ENCODE assay signal across 13 cellular contexts in the genomic region with DNA sequence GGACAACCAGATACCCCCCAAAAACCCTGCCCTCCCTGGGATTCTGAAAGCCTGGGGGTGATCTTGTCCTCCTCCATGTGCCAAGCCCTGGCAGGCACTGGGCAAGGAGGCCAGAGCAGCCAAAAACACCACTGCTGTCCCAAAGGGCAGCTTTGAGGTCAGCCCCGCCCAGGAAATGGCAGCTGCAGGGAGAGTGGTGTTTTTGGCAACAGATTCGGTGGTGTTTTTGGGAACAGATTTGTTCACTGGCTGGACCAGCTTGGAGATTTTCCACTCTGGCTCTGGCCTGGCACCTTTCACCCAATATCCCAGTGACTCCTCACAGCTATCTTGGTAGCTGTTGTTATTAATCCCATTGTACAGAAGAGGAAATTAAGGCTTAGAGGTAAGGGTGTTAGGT. TPM values are rescaled to one million over a fixed set of nuclear protein-coding genes. Genes with fewer than 3 reads are reported as not detected.
DNase-seq lines count a peak whose midpoint lies in the region; ATAC-seq and TF ChIP-seq lines count a peak whose summit lies in the region.
"Had no signal": no experiment of that assay in that cellular context is flagged by ENCODE, and none has a peak within 500 bp of the region (broad histone marks: within the 10 kb centered on the region; RNA-seq: fewer than 3 reads in every experiment).

No MANE protein-coding gene starts in this region.

- H3K36me3 ChIP-seq in BLaER1 = peaks cover 67% of the 10 kb centered on the region
- peaks cover 0 to 2% of the 10 kb centered on the region in 2 experiments for H3K36me3 ChIP-seq in trophoblast cell (ENCODE audit: control insufficient read depth in 1 of 2, insufficient read depth in 2 of 2, low read length in 2 of 2)
- H3K36me3 ChIP-seq: vagina had no signal

- no CpG with 5 or more reads among the region's 2 CpGs for WGBS in trophoblast cell (ENCODE audit: extremely low coverage, insufficient coverage, insufficient read length)

- H3K79me1 ChIP-seq in trophoblast cell (ENCODE audit: low read length) = no peaks in the 10 kb centered on the region

- H3K9ac ChIP-seq in BLaER1 = peak overlapping the region; percentile 57; the same call in 1 of the 2 replicates
- H3K9ac ChIP-seq in trophoblast cell (ENCODE audit: low read length) = no peak overlapping the region

- no peak overlapping the region for H2BK5ac ChIP-seq in trophoblast cell (ENCODE audit: low read depth, low read length, poor library complexity)

- no peak overlapping the region for H4K8ac ChIP-seq in trophoblast cell (ENCODE audit: low read depth, low read length)

- no peak overlapping the region for H3K18ac ChIP-seq in trophoblast cell (ENCODE audit: low read length)

- H3K27ac ChIP-seq in BLaER1 (peak overlapping the region; percentile 76), RWPE1 (peak overlapping the region; percentile 77), trophoblast cell (ENCODE audit: low read depth, low read length) (no peak overlapping the region)
- H3K27ac ChIP-seq: vagina had no signal

- H3K23ac ChIP-seq in trophoblast cell (ENCODE audit: low read length) = no peak overlapping the region

- peaks cover 92% of the 10 kb centered on the region for H4K20me1 ChIP-seq in BLaER1

- no peaks in the 10 kb centered on the region for H3K79me2 ChIP-seq in trophoblast cell (ENCODE audit: control insufficient read depth, insufficient read depth, low read length, poor library complexity)

- H2BK120ac ChIP-seq in trophoblast cell (ENCODE audit: insufficient read depth, low read length, poor library complexity) = no peak overlapping the region

- H3K9me3 ChIP-seq in BLaER1 (no peaks in the 10 kb centered on the region), trophoblast cell (ENCODE audit: insufficient read depth, low read depth, low read length) (peaks cover 2% of the 10 kb centered on the region)
- H3K9me3 ChIP-seq: vagina had no signal

- no peak overlapping the region for H3K4ac ChIP-seq in trophoblast cell (ENCODE audit: low read depth, low read length)

- no peak overlapping the region for H4K91ac ChIP-seq in trophoblast cell (ENCODE audit: low read depth, low read length)

- POLR2A ChIA-PET in RWPE1 (lab: Yijun Ruan, JAX; ENCODE audit: low non-redundant PET) = no interaction called here

- H3K4me1 ChIP-seq in BLaER1 = peaks cover 64% of the 10 kb centered on the region
- H3K4me1 ChIP-seq in trophoblast cell (ENCODE audit: control insufficient read depth in 1 of 2, insufficient read depth in 2 of 2, low read length in 2 of 2) = no peaks in the 10 kb centered on the region

- no peak overlapping the region for H4K12ac ChIP-seq in trophoblast cell (ENCODE audit: low read depth, low read length)

- no peaks in the 10 kb centered on the region for H3K27me3 Mint-ChIP-seq in stimulated activated naive CD8-positive, alpha-beta T cell treated with anti-CD3 and anti-CD28 coated beads, Interleukin-15, amount 100 ng/mL, for 72 hours

- no peaks in the 10 kb centered on the region for H3K9me3 Mint-ChIP-seq in stimulated activated naive CD8-positive, alpha-beta T cell treated with anti-CD3 and anti-CD28 coated beads, Interleukin-15, amount 100 ng/mL, for 72 hours
- H3K9me3 Mint-ChIP-seq: nephron progenitor cell had no signal

- H3K27ac Mint-ChIP-seq in stimulated activated naive CD8-positive, alpha-beta T cell treated with anti-CD3 and anti-CD28 coated beads, Interleukin-15, amount 100 ng/mL, for 72 hours = peak overlapping the region in 1 of 2 donors; percentile 33
- H3K27ac Mint-ChIP-seq: nephron progenitor cell had no signal

- H2AK5ac ChIP-seq in trophoblast cell (ENCODE audit: low read length) = no peak overlapping the region

- CTCF ChIA-PET in RWPE1 (lab: Yijun Ruan, JAX) = no interaction called here

- H2BK12ac ChIP-seq in trophoblast cell (ENCODE audit: low read length) = no peak overlapping the region

- H3K27me3 ChIP-seq in BLaER1 (no peaks in the 10 kb centered on the region), trophoblast cell (ENCODE audit: insufficient read depth, low read length) (no peaks in the 10 kb centered on the region)
- H3K27me3 ChIP-seq: vagina had no signal

- no peak for TF ChIP-seq CTCF in RWPE1 (conservative IDR thresholded peaks at IDR 0.05; ENCODE audit: low read depth)
- TF ChIP-seq CTCF in fibroblast of the aortic adventitia (IDR thresholded peaks at IDR 0.05; ENCODE audit: insufficient read depth, low read length) = no peak

- peaks cover 41% of the 10 kb centered on the region for H3K4me1 Mint-ChIP-seq in stimulated activated naive CD8-positive, alpha-beta T cell treated with anti-CD3 and anti-CD28 coated beads, Interleukin-15, amount 100 ng/mL, for 72 hours

- no peak overlapping the region for H3K14ac ChIP-seq in trophoblast cell (ENCODE audit: low read length)

- H3K4me3 ChIP-seq in BLaER1 = peak overlapping the region; percentile 15; the same call in 1 of the 2 replicates
- H3K4me3 ChIP-seq in fibroblast of the aortic adventitia (ENCODE audit: low read depth, low read length) = no peak overlapping the region
- no peak overlapping the region for H3K4me3 ChIP-seq in trophoblast cell (ENCODE audit: low read depth, low read length)
- H3K4me3 ChIP-seq: vagina had no signal

- H2AFZ ChIP-seq in trophoblast cell (ENCODE audit: insufficient read depth, low read length, poor library complexity) = no peak overlapping the region

- H3K4me2 ChIP-seq in BLaER1 (peak overlapping the region; percentile 84), trophoblast cell (ENCODE audit: low read length) (no peak overlapping the region)

- H3K4me3 Mint-ChIP-seq in stimulated activated naive CD8-positive, alpha-beta T cell treated with anti-CD3 and anti-CD28 coated beads, Interleukin-15, amount 100 ng/mL, for 72 hours = no peak overlapping the region
- H3K4me3 Mint-ChIP-seq: nephron progenitor cell had no signal

- peak; percentile 20 for ATAC-seq in GM19395 (IDR thresholded peaks at IDR 0.05; ENCODE audit: unreplicated experiment)
- ATAC-seq in HG03565 (IDR thresholded peaks at IDR 0.05; ENCODE audit: unreplicated experiment) = no peak
- no peak for ATAC-seq in stimulated activated naive CD8-positive, alpha-beta T cell treated with anti-CD3 and anti-CD28 coated beads, Interleukin-15, amount 100 ng/mL, for 72 hours
- ATAC-seq: Panc1 had no signal

- DNase-seq in RWPE1 (ENCODE audit: low spot score) = no peak
- DNase-seq in fibroblast of the aortic adventitia (ENCODE audit: low read depth) = peak; percentile 46
- DNase-seq in trophoblast cell = no peak
- DNase-seq in KG1 (lab: John Stamatoyannopoulos, UW) = no peak
- no peak for DNase-seq in stimulated activated naive CD8-positive, alpha-beta T cell treated with anti-CD3 and anti-CD28 coated beads, Interleukin-15, amount 100 ng/mL, for 72 hours
- DNase-seq: activated CD4-positive, alpha-beta T cell treated with anti-CD3 and anti-CD28 coated beads, Interleukin-2, amount 50 U/mL, for 1 hour; nephron progenitor cell; stimulated activated CD4-positive, alpha-beta T cell treated with anti-CD3 and anti-CD28 coated beads, Interleukin-4, amount 100 ng/mL, for 4 hours had no signal

RNA-seq across cellular contexts. Expression of a gene that starts 34.7 kb away (rescaled TPM):
- total RNA-seq in fibroblast of the aortic adventitia (ENCODE audit: low replicate concordance) = 8.6 and 13.6 TPM in 2 replicates
- polyA plus RNA-seq in trophoblast cell (2013) = 5.2 and 5.8 TPM in 2 replicates

RNA-seq across cellular contexts. Expression of a gene that starts 54.8 kb away (rescaled TPM):
- 3.8 and 24.2 TPM in 2 replicates for total RNA-seq in fibroblast of the aortic adventitia (ENCODE audit: low replicate concordance)
- polyA plus RNA-seq in trophoblast cell (2013) = 95.0 and 100 TPM in 2 replicates
